In the genomic region with DNA sequence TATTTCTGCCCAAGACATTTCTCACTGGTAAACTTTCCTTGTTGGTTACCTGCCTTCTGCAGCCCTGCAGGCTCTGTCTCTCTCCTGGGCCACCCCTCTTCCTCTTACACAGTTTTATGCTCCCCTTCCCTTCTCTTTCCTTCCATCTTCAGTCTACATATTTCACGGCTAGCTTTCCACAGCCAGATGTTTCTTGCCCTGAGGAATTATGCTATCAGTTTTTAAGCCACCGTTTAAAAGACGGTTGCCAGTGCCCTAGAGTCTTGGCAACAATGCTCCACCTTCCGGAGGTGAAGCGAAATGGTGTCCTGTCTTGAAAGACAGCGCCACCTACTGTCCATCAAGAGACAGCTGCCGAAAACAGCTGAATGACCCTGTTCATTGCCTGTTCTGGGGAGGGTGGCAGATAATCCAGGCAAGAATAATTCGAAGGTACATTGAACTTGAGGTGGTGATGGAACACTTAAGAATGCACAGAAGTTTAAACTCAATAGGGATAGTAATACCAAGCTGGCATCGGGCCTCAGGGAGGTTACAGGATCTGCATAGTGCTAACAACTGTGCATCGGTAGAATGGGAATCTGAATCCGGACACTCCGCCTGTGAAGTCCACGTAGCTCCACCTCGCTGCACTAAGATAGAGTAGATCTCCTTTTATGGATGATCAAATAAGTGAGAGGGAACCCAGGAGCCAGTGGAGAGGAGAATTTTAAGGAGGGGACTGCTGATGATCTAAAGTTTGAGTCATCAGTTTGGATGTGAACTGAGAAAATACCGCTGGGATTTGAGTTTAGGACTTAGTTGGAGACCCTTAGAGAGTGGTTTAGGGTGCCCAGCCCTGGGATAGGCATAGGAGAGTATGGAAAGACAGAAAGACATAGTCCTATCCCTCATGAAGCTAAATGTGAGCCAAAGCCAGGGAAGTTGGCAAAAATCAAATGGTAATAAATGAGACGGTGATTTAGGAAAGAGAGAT, we compare ENCODE assay signal across 1 cellular context.
TF ChIP-seq lines count a peak whose summit lies in the region.

No MANE protein-coding gene starts in this region.

TF ChIP-seq in HepG2, 621 proteins besides CTCF, POLR2A, EP300 and RAD21 (continued from another document and continues in another):
- TF ChIP-seq, protein P1, sequence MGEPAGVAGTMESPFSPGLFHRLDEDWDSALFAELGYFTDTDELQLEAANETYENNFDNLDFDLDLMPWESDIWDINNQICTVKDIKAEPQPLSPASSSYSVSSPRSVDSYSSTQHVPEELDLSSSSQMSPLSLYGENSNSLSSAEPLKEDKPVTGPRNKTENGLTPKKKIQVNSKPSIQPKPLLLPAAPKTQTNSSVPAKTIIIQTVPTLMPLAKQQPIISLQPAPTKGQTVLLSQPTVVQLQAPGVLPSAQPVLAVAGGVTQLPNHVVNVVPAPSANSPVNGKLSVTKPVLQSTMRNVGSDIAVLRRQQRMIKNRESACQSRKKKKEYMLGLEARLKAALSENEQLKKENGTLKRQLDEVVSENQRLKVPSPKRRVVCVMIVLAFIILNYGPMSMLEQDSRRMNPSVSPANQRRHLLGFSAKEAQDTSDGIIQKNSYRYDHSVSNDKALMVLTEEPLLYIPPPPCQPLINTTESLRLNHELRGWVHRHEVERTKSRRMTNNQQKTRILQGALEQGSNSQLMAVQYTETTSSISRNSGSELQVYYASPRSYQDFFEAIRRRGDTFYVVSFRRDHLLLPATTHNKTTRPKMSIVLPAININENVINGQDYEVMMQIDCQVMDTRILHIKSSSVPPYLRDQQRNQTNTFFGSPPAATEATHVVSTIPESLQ (CRISPR knock-in tag; conservative IDR thresholded peaks at IDR 0.05): no peak
- TF ChIP-seq, protein P2, sequence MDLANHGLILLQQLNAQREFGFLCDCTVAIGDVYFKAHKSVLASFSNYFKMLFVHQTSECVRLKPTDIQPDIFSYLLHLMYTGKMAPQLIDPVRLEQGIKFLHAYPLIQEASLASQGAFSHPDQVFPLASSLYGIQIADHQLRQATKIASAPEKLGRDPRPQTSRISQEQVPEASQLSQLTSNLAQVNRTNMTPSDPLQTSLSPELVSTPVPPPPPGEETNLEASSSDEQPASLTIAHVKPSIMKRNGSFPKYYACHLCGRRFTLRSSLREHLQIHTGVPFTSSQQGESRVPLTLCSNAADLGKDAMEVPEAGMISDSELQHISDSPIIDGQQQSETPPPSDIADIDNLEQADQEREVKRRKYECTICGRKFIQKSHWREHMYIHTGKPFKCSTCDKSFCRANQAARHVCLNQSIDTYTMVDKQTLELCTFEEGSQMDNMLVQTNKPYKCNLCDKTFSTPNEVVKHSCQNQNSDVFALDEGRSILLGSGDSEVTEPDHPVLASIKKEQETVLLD (CRISPR knock-in tag; IDR thresholded peaks at IDR 0.05; ENCODE audit: low read depth): no peak
- TF ChIP-seq PAX8 (CRISPR knock-in tag; IDR thresholded peaks at IDR 0.05; ENCODE audit: borderline replicate concordance) (no peak), CEBPB (IDR thresholded peaks at IDR 0.05; ENCODE audit: borderline replicate concordance, low read depth, low read length) (no peak), SMAD3 (CRISPR knock-in tag; IDR thresholded peaks at IDR 0.05) (peak; percentile 87), ZFP90 (CRISPR knock-in tag; IDR thresholded peaks at IDR 0.05; ENCODE audit: borderline replicate concordance) (no peak), SP5 (CRISPR knock-in tag; IDR thresholded peaks at IDR 0.05; ENCODE audit: borderline replicate concordance, low read depth) (no peak), ZNF564 (CRISPR knock-in tag; IDR thresholded peaks at IDR 0.05) (no peak), SP140L (CRISPR knock-in tag; IDR thresholded peaks at IDR 0.05; ENCODE audit: borderline replicate concordance) (0 out of 2 replicates have a peak, but pooled peaks have one; percentile 69), KDM2A (CRISPR knock-in tag; IDR thresholded peaks at IDR 0.05; ENCODE audit: borderline replicate concordance, low read depth) (peak; percentile 82; the same call in 1 of the 2 replicates), ZNF446 (CRISPR knock-in tag; IDR thresholded peaks at IDR 0.05) (no peak), ZNF253 (CRISPR knock-in tag; IDR thresholded peaks at IDR 0.05; ENCODE audit: borderline replicate concordance) (no peak), TAF1 (CRISPR knock-in tag; IDR thresholded peaks at IDR 0.05) (no peak; the same call in 1 of the 2 replicates), IKZF1 (IDR thresholded peaks at IDR 0.05) (no peak), SRSF9 (IDR thresholded peaks at IDR 0.05; ENCODE audit: borderline replicate concordance, insufficient read depth, low read depth, low read length, poor library complexity, severe bottlenecking) (no peak), NFIC (IDR thresholded peaks at IDR 0.05; ENCODE audit: low read length) (no peak), TOE1 (CRISPR knock-in tag; IDR thresholded peaks at IDR 0.05) (0 out of 2 replicates have a peak, but pooled peaks have one; percentile 47), HOXA9 (CRISPR knock-in tag; IDR thresholded peaks at IDR 0.05; ENCODE audit: borderline replicate concordance) (no peak), HNRNPL (IDR thresholded peaks at IDR 0.05; ENCODE audit: low read depth, low read length) (no peak), CBFB (CRISPR knock-in tag; IDR thresholded peaks at IDR 0.05) (no peak), CHCHD3 (CRISPR knock-in tag; IDR thresholded peaks at IDR 0.05) (no peak), YY1 (IDR thresholded peaks at IDR 0.05; ENCODE audit: insufficient read depth, insufficient replicate concordance, low read depth, low read length) (peak; percentile 33), RXRB (CRISPR knock-in tag; IDR thresholded peaks at IDR 0.05; ENCODE audit: borderline replicate concordance) (peak; percentile 68), ZNF839 (CRISPR knock-in tag; IDR thresholded peaks at IDR 0.05; ENCODE audit: borderline replicate concordance) (no peak), MATR3 (CRISPR knock-in tag; IDR thresholded peaks at IDR 0.05) (no peak), MXD4 (CRISPR knock-in tag; IDR thresholded peaks at IDR 0.05) (no peak), KLF11 (CRISPR knock-in tag; IDR thresholded peaks at IDR 0.05) (0 out of 2 replicates have a peak, but pooled peaks have one; percentile 72), ZBTB7A (CRISPR knock-in tag; IDR thresholded peaks at IDR 0.05) (no peak), ASH2L (IDR thresholded peaks at IDR 0.05; ENCODE audit: insufficient read length, low read depth, low read length) (no peak)
- TF ChIP-seq, protein P3, sequence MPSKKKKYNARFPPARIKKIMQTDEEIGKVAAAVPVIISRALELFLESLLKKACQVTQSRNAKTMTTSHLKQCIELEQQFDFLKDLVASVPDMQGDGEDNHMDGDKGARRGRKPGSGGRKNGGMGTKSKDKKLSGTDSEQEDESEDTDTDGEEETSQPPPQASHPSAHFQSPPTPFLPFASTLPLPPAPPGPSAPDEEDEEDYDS (CRISPR knock-in tag; IDR thresholded peaks at IDR 0.05): peak; percentile 66
- TF ChIP-seq, protein P4, sequence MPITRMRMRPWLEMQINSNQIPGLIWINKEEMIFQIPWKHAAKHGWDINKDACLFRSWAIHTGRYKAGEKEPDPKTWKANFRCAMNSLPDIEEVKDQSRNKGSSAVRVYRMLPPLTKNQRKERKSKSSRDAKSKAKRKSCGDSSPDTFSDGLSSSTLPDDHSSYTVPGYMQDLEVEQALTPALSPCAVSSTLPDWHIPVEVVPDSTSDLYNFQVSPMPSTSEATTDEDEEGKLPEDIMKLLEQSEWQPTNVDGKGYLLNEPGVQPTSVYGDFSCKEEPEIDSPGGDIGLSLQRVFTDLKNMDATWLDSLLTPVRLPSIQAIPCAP (CRISPR knock-in tag; IDR thresholded peaks at IDR 0.05; ENCODE audit: low read depth): no peak
- TF ChIP-seq, protein P5, sequence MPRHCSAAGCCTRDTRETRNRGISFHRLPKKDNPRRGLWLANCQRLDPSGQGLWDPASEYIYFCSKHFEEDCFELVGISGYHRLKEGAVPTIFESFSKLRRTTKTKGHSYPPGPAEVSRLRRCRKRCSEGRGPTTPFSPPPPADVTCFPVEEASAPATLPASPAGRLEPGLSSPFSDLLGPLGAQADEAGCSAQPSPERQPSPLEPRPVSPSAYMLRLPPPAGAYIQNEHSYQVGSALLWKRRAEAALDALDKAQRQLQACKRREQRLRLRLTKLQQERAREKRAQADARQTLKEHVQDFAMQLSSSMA (CRISPR knock-in tag; IDR thresholded peaks at IDR 0.05): no peak
- TF ChIP-seq, protein P6, sequence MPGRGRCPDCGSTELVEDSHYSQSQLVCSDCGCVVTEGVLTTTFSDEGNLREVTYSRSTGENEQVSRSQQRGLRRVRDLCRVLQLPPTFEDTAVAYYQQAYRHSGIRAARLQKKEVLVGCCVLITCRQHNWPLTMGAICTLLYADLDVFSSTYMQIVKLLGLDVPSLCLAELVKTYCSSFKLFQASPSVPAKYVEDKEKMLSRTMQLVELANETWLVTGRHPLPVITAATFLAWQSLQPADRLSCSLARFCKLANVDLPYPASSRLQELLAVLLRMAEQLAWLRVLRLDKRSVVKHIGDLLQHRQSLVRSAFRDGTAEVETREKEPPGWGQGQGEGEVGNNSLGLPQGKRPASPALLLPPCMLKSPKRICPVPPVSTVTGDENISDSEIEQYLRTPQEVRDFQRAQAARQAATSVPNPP (CRISPR knock-in tag; IDR thresholded peaks at IDR 0.05): no peak
- TF ChIP-seq, protein P7, sequence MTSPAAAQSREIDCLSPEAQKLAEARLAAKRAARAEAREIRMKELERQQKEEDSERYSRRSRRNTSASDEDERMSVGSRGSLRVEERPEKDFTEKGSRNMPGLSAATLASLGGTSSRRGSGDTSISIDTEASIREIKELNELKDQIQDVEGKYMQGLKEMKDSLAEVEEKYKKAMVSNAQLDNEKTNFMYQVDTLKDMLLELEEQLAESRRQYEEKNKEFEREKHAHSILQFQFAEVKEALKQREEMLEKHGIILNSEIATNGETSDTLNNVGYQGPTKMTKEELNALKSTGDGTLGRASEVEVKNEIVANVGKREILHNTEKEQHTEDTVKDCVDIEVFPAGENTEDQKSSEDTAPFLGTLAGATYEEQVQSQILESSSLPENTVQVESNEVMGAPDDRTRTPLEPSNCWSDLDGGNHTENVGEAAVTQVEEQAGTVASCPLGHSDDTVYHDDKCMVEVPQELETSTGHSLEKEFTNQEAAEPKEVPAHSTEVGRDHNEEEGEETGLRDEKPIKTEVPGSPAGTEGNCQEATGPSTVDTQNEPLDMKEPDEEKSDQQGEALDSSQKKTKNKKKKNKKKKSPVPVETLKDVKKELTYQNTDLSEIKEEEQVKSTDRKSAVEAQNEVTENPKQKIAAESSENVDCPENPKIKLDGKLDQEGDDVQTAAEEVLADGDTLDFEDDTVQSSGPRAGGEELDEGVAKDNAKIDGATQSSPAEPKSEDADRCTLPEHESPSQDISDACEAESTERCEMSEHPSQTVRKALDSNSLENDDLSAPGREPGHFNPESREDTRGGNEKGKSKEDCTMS (CRISPR knock-in tag; conservative IDR thresholded peaks at IDR 0.05): no peak
- TF ChIP-seq, protein P8, sequence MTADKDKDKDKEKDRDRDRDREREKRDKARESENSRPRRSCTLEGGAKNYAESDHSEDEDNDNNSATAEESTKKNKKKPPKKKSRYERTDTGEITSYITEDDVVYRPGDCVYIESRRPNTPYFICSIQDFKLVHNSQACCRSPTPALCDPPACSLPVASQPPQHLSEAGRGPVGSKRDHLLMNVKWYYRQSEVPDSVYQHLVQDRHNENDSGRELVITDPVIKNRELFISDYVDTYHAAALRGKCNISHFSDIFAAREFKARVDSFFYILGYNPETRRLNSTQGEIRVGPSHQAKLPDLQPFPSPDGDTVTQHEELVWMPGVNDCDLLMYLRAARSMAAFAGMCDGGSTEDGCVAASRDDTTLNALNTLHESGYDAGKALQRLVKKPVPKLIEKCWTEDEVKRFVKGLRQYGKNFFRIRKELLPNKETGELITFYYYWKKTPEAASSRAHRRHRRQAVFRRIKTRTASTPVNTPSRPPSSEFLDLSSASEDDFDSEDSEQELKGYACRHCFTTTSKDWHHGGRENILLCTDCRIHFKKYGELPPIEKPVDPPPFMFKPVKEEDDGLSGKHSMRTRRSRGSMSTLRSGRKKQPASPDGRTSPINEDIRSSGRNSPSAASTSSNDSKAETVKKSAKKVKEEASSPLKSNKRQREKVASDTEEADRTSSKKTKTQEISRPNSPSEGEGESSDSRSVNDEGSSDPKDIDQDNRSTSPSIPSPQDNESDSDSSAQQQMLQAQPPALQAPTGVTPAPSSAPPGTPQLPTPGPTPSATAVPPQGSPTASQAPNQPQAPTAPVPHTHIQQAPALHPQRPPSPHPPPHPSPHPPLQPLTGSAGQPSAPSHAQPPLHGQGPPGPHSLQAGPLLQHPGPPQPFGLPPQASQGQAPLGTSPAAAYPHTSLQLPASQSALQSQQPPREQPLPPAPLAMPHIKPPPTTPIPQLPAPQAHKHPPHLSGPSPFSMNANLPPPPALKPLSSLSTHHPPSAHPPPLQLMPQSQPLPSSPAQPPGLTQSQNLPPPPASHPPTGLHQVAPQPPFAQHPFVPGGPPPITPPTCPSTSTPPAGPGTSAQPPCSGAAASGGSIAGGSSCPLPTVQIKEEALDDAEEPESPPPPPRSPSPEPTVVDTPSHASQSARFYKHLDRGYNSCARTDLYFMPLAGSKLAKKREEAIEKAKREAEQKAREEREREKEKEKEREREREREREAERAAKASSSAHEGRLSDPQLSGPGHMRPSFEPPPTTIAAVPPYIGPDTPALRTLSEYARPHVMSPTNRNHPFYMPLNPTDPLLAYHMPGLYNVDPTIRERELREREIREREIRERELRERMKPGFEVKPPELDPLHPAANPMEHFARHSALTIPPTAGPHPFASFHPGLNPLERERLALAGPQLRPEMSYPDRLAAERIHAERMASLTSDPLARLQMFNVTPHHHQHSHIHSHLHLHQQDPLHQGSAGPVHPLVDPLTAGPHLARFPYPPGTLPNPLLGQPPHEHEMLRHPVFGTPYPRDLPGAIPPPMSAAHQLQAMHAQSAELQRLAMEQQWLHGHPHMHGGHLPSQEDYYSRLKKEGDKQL (CRISPR knock-in tag; IDR thresholded peaks at IDR 0.05; ENCODE audit: low read depth): no peak
